In genomic region chr1:99292946-99293345, GRCh38 we compare ENCODE assay signal across 21 cellular contexts. TPM values are rescaled to one million over a fixed set of nuclear protein-coding genes. Genes with fewer than 3 reads are reported as not detected.
"Had no signal": no experiment of that assay in that cellular context is flagged by ENCODE, and none has a peak within 500 bp of the region (broad histone marks: within the 10 kb centered on the region; RNA-seq: fewer than 3 reads in every experiment).

No MANE protein-coding gene starts in this region.

- H3K4me2 ChIP-seq: hepatocyte had no signal

- H3K27ac ChIP-seq: ascending aorta, esophagus squamous epithelium, hepatocyte, skin epidermis, stomach had no signal

- H3K4me3 ChIP-seq: esophagus squamous epithelium, hepatocyte, skin epidermis, stomach had no signal

- H3K79me2 ChIP-seq: hepatocyte had no signal

- H3K4me3 Mint-ChIP-seq: activated CD4-positive, alpha-beta T cell treated with anti-CD3 and anti-CD28 coated beads, Interleukin-2, amount 10 ng/mL, durations not matched to agents 7 days and 5 days; effector memory CD8-positive, alpha-beta T cell; naive thymus-derived CD4-positive, alpha-beta T cell; stimulated activated effector memory CD8-positive, alpha-beta T cell treated with anti-CD3 and anti-CD28 coated beads, Interleukin-12 subunit alpha, Interleukin-12 subunit beta, amount 100 ng/mL, for 72 hours; T-helper 1 cell treated with Interleukin-12 subunit alpha and Interleukin-12 subunit beta and Interleukin-4 antibody, amounts not matched to agents 30 μg/mL and 1 μg/mL, for 36 hours; type B pancreatic cell had no signal

- H3K27ac Mint-ChIP-seq: activated CD4-positive, alpha-beta T cell treated with anti-CD3 and anti-CD28 coated beads, Interleukin-2, amount 10 ng/mL, durations not matched to agents 7 days and 5 days; effector memory CD8-positive, alpha-beta T cell; naive thymus-derived CD4-positive, alpha-beta T cell; stimulated activated effector memory CD8-positive, alpha-beta T cell treated with anti-CD3 and anti-CD28 coated beads, Interleukin-12 subunit alpha, Interleukin-12 subunit beta, amount 100 ng/mL, for 72 hours; T-helper 1 cell treated with Interleukin-12 subunit alpha and Interleukin-12 subunit beta and Interleukin-4 antibody, amounts not matched to agents 30 μg/mL and 1 μg/mL, for 36 hours; type B pancreatic cell had no signal

- H3K27me3 Mint-ChIP-seq: activated CD4-positive, alpha-beta T cell treated with anti-CD3 and anti-CD28 coated beads, Interleukin-2, amount 10 ng/mL, durations not matched to agents 7 days and 5 days; effector memory CD8-positive, alpha-beta T cell; type B pancreatic cell had no signal

- H3K36me3 ChIP-seq: ascending aorta, esophagus squamous epithelium, stomach had no signal

- H3K9me3 Mint-ChIP-seq: activated CD4-positive, alpha-beta T cell treated with anti-CD3 and anti-CD28 coated beads, Interleukin-2, amount 10 ng/mL, durations not matched to agents 7 days and 5 days; stimulated activated effector memory CD8-positive, alpha-beta T cell treated with anti-CD3 and anti-CD28 coated beads, Interleukin-12 subunit alpha, Interleukin-12 subunit beta, amount 100 ng/mL, for 72 hours; T-helper 1 cell treated with Interleukin-12 subunit alpha and Interleukin-12 subunit beta and Interleukin-4 antibody, amounts not matched to agents 30 μg/mL and 1 μg/mL, for 36 hours had no signal

- H3K27me3 ChIP-seq: ascending aorta, esophagus squamous epithelium, hepatocyte, stomach had no signal

- H2AFZ ChIP-seq: hepatocyte had no signal

- DNase-seq: activated CD4-positive, alpha-beta T cell treated with anti-CD3 and anti-CD28 coated beads, Interleukin-2, amount 10 ng/mL, durations not matched to agents 7 days and 5 days; activated CD8-positive, alpha-beta memory T cell treated with anti-CD3 and anti-CD28 coated beads, Interleukin-2, amount 50 U/mL, for 4 hours; activated effector memory CD4-positive, alpha-beta T cell treated with anti-CD3 and anti-CD28 coated beads, Interleukin-2, amount 50 U/mL, for 16 hours; activated naive CD4-positive, alpha-beta T cell treated with anti-CD3 and anti-CD28 coated beads, Interleukin-2, amount 50 U/mL, for 16 hours; activated T-cell treated with anti-CD3 and anti-CD28 coated beads, Interleukin-2, amount 50 U/mL, for 48 hours; effector memory CD8-positive, alpha-beta T cell; esophagus squamous epithelium; foreskin fibroblast; left cardiac atrium; mesenchymal stem cell; naive thymus-derived CD4-positive, alpha-beta T cell; stimulated activated CD4-positive, alpha-beta T cell treated with anti-CD3 and anti-CD28 coated beads, Interleukin-4, amount 100 ng/mL, for 1 hour; stomach had no signal

- H3K4me1 ChIP-seq: ascending aorta, esophagus squamous epithelium, stomach had no signal

- ATAC-seq: activated CD4-positive, CD25-positive, alpha-beta regulatory T cell treated with anti-CD3 and anti-CD28 coated beads, Interleukin-2, amount 50 U/mL, for 24 hours; effector memory CD8-positive, alpha-beta T cell; left cardiac atrium; naive thymus-derived CD4-positive, alpha-beta T cell; stimulated activated effector memory CD8-positive, alpha-beta T cell treated with anti-CD3 and anti-CD28 coated beads, Interleukin-12 subunit alpha, Interleukin-12 subunit beta, amount 100 ng/mL, for 72 hours had no signal

- H3K9me3 ChIP-seq: ascending aorta, esophagus squamous epithelium had no signal

- H3K4me1 Mint-ChIP-seq: activated CD4-positive, alpha-beta T cell treated with anti-CD3 and anti-CD28 coated beads, Interleukin-2, amount 10 ng/mL, durations not matched to agents 7 days and 5 days; naive thymus-derived CD4-positive, alpha-beta T cell; stimulated activated effector memory CD8-positive, alpha-beta T cell treated with anti-CD3 and anti-CD28 coated beads, Interleukin-12 subunit alpha, Interleukin-12 subunit beta, amount 100 ng/mL, for 72 hours had no signal

- H3K36me3 Mint-ChIP-seq: naive thymus-derived CD4-positive, alpha-beta T cell; stimulated activated effector memory CD8-positive, alpha-beta T cell treated with anti-CD3 and anti-CD28 coated beads, Interleukin-12 subunit alpha, Interleukin-12 subunit beta, amount 100 ng/mL, for 72 hours; type B pancreatic cell had no signal

RNA-seq across cellular contexts. Expression of gene PLPPR4, which starts 28.7 kb away (rescaled TPM):
- total RNA-seq: activated CD4-positive, alpha-beta T cell treated with anti-CD3 and anti-CD28 coated beads, Interleukin-2, amount 10 ng/mL, durations not matched to agents 7 days and 5 days; dermis microvascular lymphatic vessel endothelial cell; naive thymus-derived CD4-positive, alpha-beta T cell had no signal
- polyA plus RNA-seq: naive thymus-derived CD4-positive, alpha-beta T cell had no signal
